In genomic region chr10:102796407-102797176, GRCh38 we compare ENCODE assay signal across 9 cellular contexts. TPM values are rescaled to one million over a fixed set of nuclear protein-coding genes. Genes with fewer than 3 reads are reported as not detected.
A peak's percentile ranks its signal among the peaks of the same experiment; 100 is the strongest.
DNase-seq lines count a peak whose midpoint lies in the region; ATAC-seq and FAIRE-seq lines count a peak whose summit lies in the region.
"Had no signal": no experiment of that assay in that cellular context is flagged by ENCODE, and none has a peak within 500 bp of the region (broad histone marks: within the 10 kb centered on the region; RNA-seq: fewer than 3 reads in every experiment).

No MANE protein-coding gene starts in this region.

- no peaks in the 10 kb centered on the region for H3K9me3 ChIP-seq in SJSA1 (replicated peaks)
- H3K9me3 ChIP-seq in adipocyte (ENCODE audit: control insufficient read depth, low read length) = no peaks in the 10 kb centered on the region

- H3K27me3 ChIP-seq in SJSA1 (replicated peaks) (no peaks in the 10 kb centered on the region), adipocyte (replicated peaks; ENCODE audit: control insufficient read depth, insufficient read depth, low read length) (no peaks in the 10 kb centered on the region)

- no peak overlapping the region for H3K4me3 ChIP-seq in SJSA1
- peak overlapping the region; percentile 25 for H3K4me3 ChIP-seq in adipocyte (ENCODE audit: low read length)
- H3K4me3 ChIP-seq: SK-N-MC had no signal

- DNase-seq in GM18507 (ENCODE audit: extremely low spot score, insufficient read length, low read depth) = no peak
- peak; percentile 81 to 90 for DNase-seq in SJSA1 (ENCODE audit: low read depth in 1 of 2, low spot score in 2 of 2)
- DNase-seq in adipocyte (ENCODE audit: low read depth) = no peak
- DNase-seq in left kidney (ENCODE audit: low read depth, low spot score) = peak; percentile 51
- DNase-seq in stimulated activated CD8-positive, alpha-beta memory T cell treated with anti-CD3 and anti-CD28 coated beads, Interleukin-12 subunit alpha, Interleukin-12 subunit beta, amount 100 ng/mL, for 1 hour (ENCODE audit: low read depth) = peak; percentile 21
- DNase-seq in SIG-M5 (lab: John Stamatoyannopoulos, UW) = no peak
- no peak for DNase-seq in LoVo (ENCODE audit: low spot score)

- H3K9ac ChIP-seq in adipocyte (ENCODE audit: low read length) = no peak overlapping the region

- H3K27ac ChIP-seq in SJSA1 = peak overlapping the region; percentile 34
- H3K27ac ChIP-seq: SK-N-MC had no signal

- H3K36me3 ChIP-seq in SJSA1 (peaks cover 14% of the 10 kb centered on the region), adipocyte (ENCODE audit: control insufficient read depth, insufficient read depth, low read length, severe bottlenecking) (peaks cover 40% of the 10 kb centered on the region)

- peak; percentile 36 for FAIRE-seq in GM18507 (lab: Jason Lieb, UNC)

- ATAC-seq in HG02938 (IDR thresholded peaks at IDR 0.05; ENCODE audit: unreplicated experiment) = peak; percentile 98

- H3K4me1 ChIP-seq in SJSA1 (replicated peaks) = peaks cover 34% of the 10 kb centered on the region
- peaks cover 56% of the 10 kb centered on the region for H3K4me1 ChIP-seq in adipocyte (ENCODE audit: control insufficient read depth, insufficient read depth, low read length)

RNA-seq across cellular contexts. Expression of gene CYP17A1, which starts 40.6 kb away (rescaled TPM):
- not detected in 2 replicates for total RNA-seq in SJSA1 (2014; rRNA removed; shearing (Covaris generic))

RNA-seq across cellular contexts. Expression of gene WBP1L, which starts 52.8 kb away (rescaled TPM):
- total RNA-seq in SJSA1 (2014; rRNA removed; shearing (Covaris generic)) = 13.3 and 21.0 TPM in 2 replicates

RNA-seq across cellular contexts. Expression of gene BORCS7, which starts 57.5 kb away (rescaled TPM):
- 31.9 and 41.9 TPM in 2 replicates for total RNA-seq in SJSA1 (2014; rRNA removed; shearing (Covaris generic))

Comparison
In these comparisons a context has a peak if more than half of its experiments do, and no peak if none do; other contexts are left out.
1. DNase-seq: peak in SJSA1 (2 of 2), left kidney (single experiment) and stimulated activated CD8-positive, alpha-beta memory T cell treated with anti-CD3 and anti-CD28 coated beads, Interleukin-12 subunit alpha, Interleukin-12 subunit beta, amount 100 ng/mL, for 1 hour (single experiment); none in GM18507 (single experiment), adipocyte (single experiment), SIG-M5 (single experiment) and LoVo (single experiment).